In the genomic region with DNA sequence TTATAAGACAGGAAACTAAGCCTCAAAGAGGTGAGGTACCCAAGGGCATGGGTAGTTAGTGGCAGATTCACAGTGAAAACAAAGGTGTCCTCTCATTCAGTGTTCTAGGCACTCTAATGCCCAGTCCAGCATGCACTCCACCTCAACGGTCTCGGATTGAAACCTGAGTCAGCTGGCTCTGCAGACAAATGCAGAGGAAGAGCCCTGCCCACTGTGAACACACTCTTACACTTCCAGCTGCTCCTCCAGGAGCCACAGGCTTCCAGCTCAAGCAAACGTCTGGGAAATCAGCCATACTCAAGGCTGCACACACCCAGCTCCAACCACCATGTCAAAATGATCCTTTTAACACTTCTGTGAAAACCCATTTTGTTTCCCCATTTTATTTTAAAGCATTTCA, we compare ENCODE assay signal across 1 cellular context.
TF ChIP-seq lines count a peak whose summit lies in the region.

No MANE protein-coding gene starts in this region.

TF ChIP-seq in GM23338, 12 proteins besides CTCF, POLR2A, EP300 and RAD21 (continued from another document):
- TF ChIP-seq, protein P1, sequence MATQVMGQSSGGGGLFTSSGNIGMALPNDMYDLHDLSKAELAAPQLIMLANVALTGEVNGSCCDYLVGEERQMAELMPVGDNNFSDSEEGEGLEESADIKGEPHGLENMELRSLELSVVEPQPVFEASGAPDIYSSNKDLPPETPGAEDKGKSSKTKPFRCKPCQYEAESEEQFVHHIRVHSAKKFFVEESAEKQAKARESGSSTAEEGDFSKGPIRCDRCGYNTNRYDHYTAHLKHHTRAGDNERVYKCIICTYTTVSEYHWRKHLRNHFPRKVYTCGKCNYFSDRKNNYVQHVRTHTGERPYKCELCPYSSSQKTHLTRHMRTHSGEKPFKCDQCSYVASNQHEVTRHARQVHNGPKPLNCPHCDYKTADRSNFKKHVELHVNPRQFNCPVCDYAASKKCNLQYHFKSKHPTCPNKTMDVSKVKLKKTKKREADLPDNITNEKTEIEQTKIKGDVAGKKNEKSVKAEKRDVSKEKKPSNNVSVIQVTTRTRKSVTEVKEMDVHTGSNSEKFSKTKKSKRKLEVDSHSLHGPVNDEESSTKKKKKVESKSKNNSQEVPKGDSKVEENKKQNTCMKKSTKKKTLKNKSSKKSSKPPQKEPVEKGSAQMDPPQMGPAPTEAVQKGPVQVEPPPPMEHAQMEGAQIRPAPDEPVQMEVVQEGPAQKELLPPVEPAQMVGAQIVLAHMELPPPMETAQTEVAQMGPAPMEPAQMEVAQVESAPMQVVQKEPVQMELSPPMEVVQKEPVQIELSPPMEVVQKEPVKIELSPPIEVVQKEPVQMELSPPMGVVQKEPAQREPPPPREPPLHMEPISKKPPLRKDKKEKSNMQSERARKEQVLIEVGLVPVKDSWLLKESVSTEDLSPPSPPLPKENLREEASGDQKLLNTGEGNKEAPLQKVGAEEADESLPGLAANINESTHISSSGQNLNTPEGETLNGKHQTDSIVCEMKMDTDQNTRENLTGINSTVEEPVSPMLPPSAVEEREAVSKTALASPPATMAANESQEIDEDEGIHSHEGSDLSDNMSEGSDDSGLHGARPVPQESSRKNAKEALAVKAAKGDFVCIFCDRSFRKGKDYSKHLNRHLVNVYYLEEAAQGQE (IDR thresholded peaks at IDR 0.05; ENCODE audit: unreplicated experiment) = no peak
- TF ChIP-seq NANOG (IDR thresholded peaks at IDR 0.05; ENCODE audit: borderline replicate concordance) (no peak), ZNF114 (CRISPR knock-in tag; IDR thresholded peaks at IDR 0.05) (no peak), STAT1 (IDR thresholded peaks at IDR 0.05; ENCODE audit: unreplicated experiment) (no peak)
- TF ChIP-seq, protein P2, sequence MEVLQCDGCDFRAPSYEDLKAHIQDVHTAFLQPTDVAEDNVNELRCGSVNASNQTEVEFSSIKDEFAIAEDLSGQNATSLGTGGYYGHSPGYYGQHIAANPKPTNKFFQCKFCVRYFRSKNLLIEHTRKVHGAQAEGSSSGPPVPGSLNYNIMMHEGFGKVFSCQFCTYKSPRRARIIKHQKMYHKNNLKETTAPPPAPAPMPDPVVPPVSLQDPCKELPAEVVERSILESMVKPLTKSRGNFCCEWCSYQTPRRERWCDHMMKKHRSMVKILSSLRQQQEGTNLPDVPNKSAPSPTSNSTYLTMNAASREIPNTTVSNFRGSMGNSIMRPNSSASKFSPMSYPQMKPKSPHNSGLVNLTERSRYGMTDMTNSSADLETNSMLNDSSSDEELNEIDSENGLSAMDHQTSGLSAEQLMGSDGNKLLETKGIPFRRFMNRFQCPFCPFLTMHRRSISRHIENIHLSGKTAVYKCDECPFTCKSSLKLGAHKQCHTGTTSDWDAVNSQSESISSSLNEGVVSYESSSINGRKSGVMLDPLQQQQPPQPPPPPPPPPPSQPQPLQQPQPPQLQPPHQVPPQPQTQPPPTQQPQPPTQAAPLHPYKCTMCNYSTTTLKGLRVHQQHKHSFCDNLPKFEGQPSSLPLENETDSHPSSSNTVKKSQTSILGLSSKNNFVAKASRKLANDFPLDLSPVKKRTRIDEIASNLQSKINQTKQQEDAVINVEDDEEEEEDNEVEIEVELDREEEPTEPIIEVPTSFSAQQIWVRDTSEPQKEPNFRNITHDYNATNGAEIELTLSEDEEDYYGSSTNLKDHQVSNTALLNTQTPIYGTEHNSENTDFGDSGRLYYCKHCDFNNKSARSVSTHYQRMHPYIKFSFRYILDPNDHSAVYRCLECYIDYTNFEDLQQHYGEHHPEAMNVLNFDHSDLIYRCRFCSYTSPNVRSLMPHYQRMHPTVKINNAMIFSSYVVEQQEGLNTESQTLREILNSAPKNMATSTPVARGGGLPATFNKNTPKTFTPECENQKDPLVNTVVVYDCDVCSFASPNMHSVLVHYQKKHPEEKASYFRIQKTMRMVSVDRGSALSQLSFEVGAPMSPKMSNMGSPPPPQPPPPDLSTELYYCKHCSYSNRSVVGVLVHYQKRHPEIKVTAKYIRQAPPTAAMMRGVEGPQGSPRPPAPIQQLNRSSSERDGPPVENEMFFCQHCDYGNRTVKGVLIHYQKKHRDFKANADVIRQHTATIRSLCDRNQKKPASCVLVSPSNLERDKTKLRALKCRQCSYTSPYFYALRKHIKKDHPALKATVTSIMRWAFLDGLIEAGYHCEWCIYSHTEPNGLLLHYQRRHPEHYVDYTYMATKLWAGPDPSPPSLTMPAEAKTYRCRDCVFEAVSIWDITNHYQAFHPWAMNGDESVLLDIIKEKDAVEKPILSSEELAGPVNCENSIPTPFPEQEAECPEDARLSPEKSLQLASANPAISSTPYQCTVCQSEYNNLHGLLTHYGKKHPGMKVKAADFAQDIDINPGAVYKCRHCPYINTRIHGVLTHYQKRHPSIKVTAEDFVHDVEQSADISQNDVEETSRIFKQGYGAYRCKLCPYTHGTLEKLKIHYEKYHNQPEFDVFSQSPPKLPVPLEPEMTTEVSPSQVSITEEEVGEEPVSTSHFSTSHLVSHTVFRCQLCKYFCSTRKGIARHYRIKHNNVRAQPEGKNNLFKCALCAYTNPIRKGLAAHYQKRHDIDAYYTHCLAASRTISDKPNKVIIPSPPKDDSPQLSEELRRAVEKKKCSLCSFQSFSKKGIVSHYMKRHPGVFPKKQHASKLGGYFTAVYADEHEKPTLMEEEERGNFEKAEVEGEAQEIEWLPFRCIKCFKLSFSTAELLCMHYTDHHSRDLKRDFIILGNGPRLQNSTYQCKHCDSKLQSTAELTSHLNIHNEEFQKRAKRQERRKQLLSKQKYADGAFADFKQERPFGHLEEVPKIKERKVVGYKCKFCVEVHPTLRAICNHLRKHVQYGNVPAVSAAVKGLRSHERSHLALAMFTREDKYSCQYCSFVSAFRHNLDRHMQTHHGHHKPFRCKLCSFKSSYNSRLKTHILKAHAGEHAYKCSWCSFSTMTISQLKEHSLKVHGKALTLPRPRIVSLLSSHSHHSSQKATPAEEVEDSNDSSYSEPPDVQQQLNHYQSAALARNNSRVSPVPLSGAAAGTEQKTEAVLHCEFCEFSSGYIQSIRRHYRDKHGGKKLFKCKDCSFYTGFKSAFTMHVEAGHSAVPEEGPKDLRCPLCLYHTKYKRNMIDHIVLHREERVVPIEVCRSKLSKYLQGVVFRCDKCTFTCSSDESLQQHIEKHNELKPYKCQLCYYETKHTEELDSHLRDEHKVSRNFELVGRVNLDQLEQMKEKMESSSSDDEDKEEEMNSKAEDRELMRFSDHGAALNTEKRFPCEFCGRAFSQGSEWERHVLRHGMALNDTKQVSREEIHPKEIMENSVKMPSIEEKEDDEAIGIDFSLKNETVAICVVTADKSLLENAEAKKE (CRISPR knock-in tag; IDR thresholded peaks at IDR 0.05) = no peak
TF ChIP-seq in GM23338: peak in this region for 0.
